Comparison of ENCODE assay signal across 8 cellular contexts in genomic region chr22:40044102-40044869, GRCh38. TPM values are rescaled to one million over a fixed set of nuclear protein-coding genes. Genes with fewer than 3 reads are reported as not detected.
DNase-seq lines count a peak whose midpoint lies in the region; ATAC-seq and TF ChIP-seq lines count a peak whose summit lies in the region.

No MANE protein-coding gene starts in this region.

- no peaks in the 10 kb centered on the region for H3K36me3 Mint-ChIP-seq in WTC11

- ATAC-seq in HG03175 (IDR thresholded peaks at IDR 0.05; ENCODE audit: unreplicated experiment) = peak; percentile 86
- peak; percentile 91 for ATAC-seq in WTC11

- H3K9me3 Mint-ChIP-seq in WTC11 = no peaks in the 10 kb centered on the region

- peaks cover 17% of the 10 kb centered on the region for H3K27me3 Mint-ChIP-seq in WTC11 (ENCODE audit: low read depth)

- H3K4me1 Mint-ChIP-seq in WTC11 = peaks cover 16% of the 10 kb centered on the region

- H3K27ac Mint-ChIP-seq in WTC11 = peak overlapping the region; percentile 99

- in situ Hi-C loops in GM18951 (cut with MboI; ENCODE audit: low sequenced_read_pairs, unreplicated experiment) = loop anchor here (10.0 kb wide), 1 partner anchor 301 kb away; the partner anchor contains the start of gene ADSL

- CTCF ChIA-PET in WTC11 (lab: Charles Lee) = interaction anchor here (0.5 to 2.1 kb wide), 20 partner anchors 9 to 515 kb away, joined by 3 to 18 read pairs (median 4); partner anchors contain the start of gene FAM83F

- peak overlapping the region in 20 of 21 experiments; percentile 81 to 97 (median 90) for H3K27ac ChIP-seq in skin epidermis

- DNase-seq in AG08396 (ENCODE audit: low spot score) (peak; percentile 99), NCI-H2227 treated with DMSO at 0.1 percent for 48 hours (lab: John Stamatoyannopoulos, UW) (peak; percentile 96), WTC11 (ENCODE audit: low spot score) (peak; percentile 98), cardiac fibroblast (ENCODE audit: low read depth in 2 of 2) (peak; percentile 99 to 100), iPS-NIHi11 (ENCODE audit: low spot score) (peak; percentile 97)

- TF ChIP-seq CTCF in WTC11 (IDR thresholded peaks at IDR 0.05) (no peak), cardiac fibroblast (IDR thresholded peaks at IDR 0.05; ENCODE audit: low read depth, low read length) (no peak)

- POLR2A ChIA-PET in WTC11 (lab: Charles Lee) = interaction anchor here (0.5 to 2.1 kb wide), 20 partner anchors 10 to 524 kb away, joined by 3 to 11 read pairs (median 3); partner anchors contain the start of genes ADSL, FAM83F and TNRC6B

- TF ChIP-seq POLR2A in GM18951 (IDR thresholded peaks at IDR 0.05; ENCODE audit: extremely low read depth, insufficient read depth, insufficient read length) = peak; percentile 76

- H3K4me3 ChIP-seq in cardiac fibroblast (replicated peaks in 1 of 2; ENCODE audit: low read depth in 2 of 2, low read length in 2 of 2) (peak overlapping the region; percentile 86 to 94), skin epidermis (peak overlapping the region; percentile 46 to 89 (median 75))

- H3K4me3 Mint-ChIP-seq in WTC11 = peak overlapping the region; percentile 93

TF ChIP-seq in WTC11, 78 proteins besides CTCF, POLR2A, EP300 and RAD21:
- TF ChIP-seq MAX (CRISPR knock-in tag; IDR thresholded peaks at IDR 0.05) (peak; percentile 42; the same call in 1 of the 2 replicates), ZNF263 (CRISPR knock-in tag; IDR thresholded peaks at IDR 0.05; ENCODE audit: low read depth) (no peak), FOXK1 (CRISPR knock-in tag; IDR thresholded peaks at IDR 0.05) (peak; percentile 89), USF2 (CRISPR knock-in tag; IDR thresholded peaks at IDR 0.05) (peak; percentile 60), GABPB1 (CRISPR knock-in tag; IDR thresholded peaks at IDR 0.05) (no peak; the same call in 1 of the 2 replicates), PREB (CRISPR knock-in tag; IDR thresholded peaks at IDR 0.05; ENCODE audit: borderline replicate concordance) (no peak), NFYB (CRISPR knock-in tag; conservative IDR thresholded peaks at IDR 0.05; ENCODE audit: low read depth) (peak; percentile 95), SP1 (CRISPR knock-in tag; conservative IDR thresholded peaks at IDR 0.05) (peak; percentile 65; the same call in 1 of the 2 replicates)
TF ChIP-seq in WTC11: peak in this region for 5.

RNA-seq across cellular contexts. Expression of gene FAM83F, which starts 49.5 kb away (rescaled TPM):
- total RNA-seq in WTC11 (2021) = 33.8 to 43.1 TPM (median 35.4 TPM) in 3 replicates

Comparison
In these comparisons a context has a peak if more than half of its experiments do, and no peak if none do; other contexts are left out.
1. Peak in every context shown above with its lines: DNase-seq, ATAC-seq, H3K4me3 ChIP-seq and H3K27ac ChIP-seq.